1 cellular context compared by ENCODE assay signal in the genomic region with DNA sequence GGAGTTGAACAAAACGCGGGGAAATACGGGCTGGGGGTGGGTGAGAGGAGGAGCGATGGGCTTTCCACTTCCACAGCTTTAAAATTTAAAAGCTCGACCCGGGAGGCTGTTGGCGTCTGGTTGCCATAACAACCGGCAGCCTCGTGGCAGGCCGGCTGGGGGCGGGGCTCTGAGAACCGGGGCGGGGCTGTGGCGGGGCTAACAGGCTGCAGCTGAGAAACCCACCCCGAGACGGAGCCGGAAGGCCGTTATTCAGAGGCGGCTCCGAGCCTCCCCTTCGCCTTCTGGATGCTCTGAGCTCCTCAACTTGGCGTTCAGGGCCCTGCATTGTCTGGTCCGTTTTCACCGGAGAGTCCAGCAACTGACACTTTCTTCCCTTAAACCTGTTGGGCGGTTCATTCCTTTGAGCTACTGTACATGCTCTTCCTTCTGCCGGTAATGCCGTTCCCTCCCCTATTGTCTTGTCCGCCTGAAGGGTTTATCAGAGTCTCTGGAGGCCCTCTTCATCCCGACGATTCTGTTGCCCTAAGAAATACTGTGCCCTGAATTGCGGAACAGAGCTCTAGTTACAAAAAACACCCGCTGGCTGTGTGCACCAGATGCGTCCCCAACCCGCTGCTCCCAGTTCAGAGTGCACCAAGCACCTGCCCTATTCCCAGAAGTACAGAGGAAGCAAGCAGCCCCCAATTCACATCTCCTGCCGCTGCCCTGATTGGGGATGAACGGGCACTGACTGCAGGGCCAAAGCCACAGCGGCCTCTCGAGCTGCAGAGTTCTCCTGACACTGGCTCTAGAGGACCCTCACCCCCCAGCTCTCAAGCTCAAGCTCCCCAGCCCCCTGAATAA.
TF ChIP-seq lines count a peak whose summit lies in the region.

No MANE protein-coding gene starts in this region.

TF ChIP-seq in HepG2, 621 proteins besides CTCF, POLR2A, EP300 and RAD21 (continued from another document):
- TF ChIP-seq, protein P1, sequence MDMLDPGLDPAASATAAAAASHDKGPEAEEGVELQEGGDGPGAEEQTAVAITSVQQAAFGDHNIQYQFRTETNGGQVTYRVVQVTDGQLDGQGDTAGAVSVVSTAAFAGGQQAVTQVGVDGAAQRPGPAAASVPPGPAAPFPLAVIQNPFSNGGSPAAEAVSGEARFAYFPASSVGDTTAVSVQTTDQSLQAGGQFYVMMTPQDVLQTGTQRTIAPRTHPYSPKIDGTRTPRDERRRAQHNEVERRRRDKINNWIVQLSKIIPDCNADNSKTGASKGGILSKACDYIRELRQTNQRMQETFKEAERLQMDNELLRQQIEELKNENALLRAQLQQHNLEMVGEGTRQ (IDR thresholded peaks at IDR 0.05; ENCODE audit: low read depth, low read length) = no peak
- TF ChIP-seq, protein P1 (CRISPR knock-in tag; IDR thresholded peaks at IDR 0.05; ENCODE audit: borderline replicate concordance) = no peak
- TF ChIP-seq DNMT3B (CRISPR knock-in tag; conservative IDR thresholded peaks at IDR 0.05) = no peak
- no peak for TF ChIP-seq ZNF225 (CRISPR knock-in tag; IDR thresholded peaks at IDR 0.05)
